ENCODE assay signal across 24 cellular contexts in genomic region chr18:75156831-75157230, GRCh38. TPM values are rescaled to one million over a fixed set of nuclear protein-coding genes. Genes with fewer than 3 reads are reported as not detected.
DNase-seq lines count a peak whose midpoint lies in the region; ATAC-seq and TF ChIP-seq lines count a peak whose summit lies in the region.
"Had no signal": no experiment of that assay in that cellular context is flagged by ENCODE, and none has a peak within 500 bp of the region (broad histone marks: within the 10 kb centered on the region; RNA-seq: fewer than 3 reads in every experiment).

No MANE protein-coding gene starts in this region.

- peak; percentile 51 for DNase-seq in right atrium auricular region (ENCODE audit: low spot score)
- DNase-seq in Right ventricle myocardium superior = no peak
- peak; percentile 15 for DNase-seq in D341Med (ENCODE audit: low spot score)
- DNase-seq in endodermal cell = peak; percentile 10
- no peak for DNase-seq in NCI-H345 treated with DMSO at 0.1 percent for 48 hours (lab: John Stamatoyannopoulos, UW; ENCODE audit: unreplicated experiment)
- DNase-seq in stimulated activated CD4-positive, alpha-beta T cell treated with anti-CD3 and anti-CD28 coated beads, Interleukin-4, amount 100 ng/mL, for 24 hours = no peak
- no peak for DNase-seq in transverse colon
- DNase-seq: 8988T; ACHN; Caco-2; Calu3; CD4-positive, alpha-beta T cell; CD8-positive, alpha-beta T cell; DMS 273 treated with DMSO at 0.1 percent for 48 hours; DMS153; DMS53; DMS79; DND-41; EL; GDM1 had no signal

- TF ChIP-seq CTCF in right atrium auricular region (IDR thresholded peaks at IDR 0.05) = no peak
- no peak for TF ChIP-seq CTCF in endodermal cell (conservative IDR thresholded peaks at IDR 0.05)
- no peak for TF ChIP-seq CTCF in transverse colon (IDR thresholded peaks at IDR 0.05)

- peaks cover 20% of the 10 kb centered on the region for H3K27me3 Mint-ChIP-seq in endodermal cell (ENCODE audit: insufficient read depth)
- H3K27me3 Mint-ChIP-seq: CD4-positive, alpha-beta T cell had no signal

- H3K4me3 ChIP-seq in right atrium auricular region = no peak overlapping the region
- H3K4me3 ChIP-seq in endodermal cell (ENCODE audit: low read length) = no peak overlapping the region
- H3K4me3 ChIP-seq in transverse colon = no peak overlapping the region
- H3K4me3 ChIP-seq: BLaER1 treated with 17β-estradiol and CSF1 and Interleukin-3, amounts not matched to agents 10 nM and 100 nM; GM12878 had no signal

- no peaks in the 10 kb centered on the region for H3K36me3 Mint-ChIP-seq in endodermal cell (ENCODE audit: low read depth)

- no peak overlapping the region for H3K4me3 Mint-ChIP-seq in endodermal cell
- H3K4me3 Mint-ChIP-seq: B cell; CD4-positive, alpha-beta T cell; CD8-positive, alpha-beta T cell had no signal

- no peak overlapping the region for H3K9ac ChIP-seq in endodermal cell (ENCODE audit: extremely low read depth, low read length, poor library complexity, severe bottlenecking)
- H3K9ac ChIP-seq: BLaER1 treated with 17β-estradiol and CSF1 and Interleukin-3, amounts not matched to agents 10 nM and 100 nM had no signal

- peaks cover 0 to 4% of the 10 kb centered on the region in 2 donors for H3K9me3 ChIP-seq in right atrium auricular region
- peaks cover 5% of the 10 kb centered on the region for H3K9me3 ChIP-seq in endodermal cell (ENCODE audit: control insufficient read depth, low read length)
- no peaks in the 10 kb centered on the region for H3K9me3 ChIP-seq in transverse colon
- H3K9me3 ChIP-seq: Caco-2 had no signal

- ATAC-seq in Right ventricle myocardium superior (ENCODE audit: poor library complexity) = no peak
- ATAC-seq: CD8-positive, alpha-beta T cell; GM12878 had no signal

- 95 to 100% methylated on average over 2 to 5 of the region's 5 CpGs for WGBS in endodermal cell (ENCODE audit: insufficient coverage in 1 of 2, insufficient read length in 1 of 2), 2 experiments
- 91 to 100% methylated on average over 1 to 5 of the region's 5 CpGs for WGBS in transverse colon (ENCODE audit: low coverage in 1 of 2), 2 donors

- no peak overlapping the region for H3K27ac Mint-ChIP-seq in endodermal cell
- H3K27ac Mint-ChIP-seq: B cell; CD4-positive, alpha-beta T cell; CD8-positive, alpha-beta T cell had no signal

- in situ Hi-C loops in transverse colon (cut with MboI; ENCODE audit: low pct_ligation_motif_present in 1 of 4, low pct_unique_long_range_greater_than_20kb in 1 of 4, low sequenced_read_pairs in 3 of 4) = no loop called here

- peaks cover 14% of the 10 kb centered on the region for H3K4me1 Mint-ChIP-seq in endodermal cell

- no peak overlapping the region for H3K27ac ChIP-seq in right atrium auricular region
- H3K27ac ChIP-seq in endodermal cell (ENCODE audit: low read depth, low read length) = no peak overlapping the region
- no peak overlapping the region for H3K27ac ChIP-seq in transverse colon
- H3K27ac ChIP-seq: BLaER1 treated with 17β-estradiol and CSF1 and Interleukin-3, amounts not matched to agents 10 nM and 100 nM; C4-2B had no signal

- intact Hi-C loops in Right ventricle myocardium superior (cut with DNase I) (no loop called here), transverse colon (cut with DNase I; ENCODE audit: low total_unique reads) (no loop called here)

- TF ChIP-seq POLR2A in transverse colon (IDR thresholded peaks at IDR 0.05) = no peak

- H3K4me1 ChIP-seq in right atrium auricular region = no peaks in the 10 kb centered on the region
- H3K4me1 ChIP-seq in endodermal cell (ENCODE audit: control insufficient read depth, insufficient read depth, low read length) = peaks cover 20% of the 10 kb centered on the region
- H3K4me1 ChIP-seq in transverse colon = peaks cover 0 to 7% (median 2%) of the 10 kb centered on the region in 4 donors
- H3K4me1 ChIP-seq: Caco-2 had no signal

- peaks cover 18% of the 10 kb centered on the region for H3K9me3 Mint-ChIP-seq in endodermal cell
- H3K9me3 Mint-ChIP-seq: CD4-positive, alpha-beta T cell had no signal

- H3K36me3 ChIP-seq in right atrium auricular region (no peaks in the 10 kb centered on the region), endodermal cell (ENCODE audit: control insufficient read depth, insufficient read depth, low read length) (no peaks in the 10 kb centered on the region), transverse colon (no peaks in the 10 kb centered on the region)
- H3K36me3 ChIP-seq: BLaER1 treated with 17β-estradiol and CSF1 and Interleukin-3, amounts not matched to agents 10 nM and 100 nM had no signal

- no peak for TF ChIP-seq EP300 in transverse colon (IDR thresholded peaks at IDR 0.05; ENCODE audit: low read depth)

- no peaks in the 10 kb centered on the region for H3K27me3 ChIP-seq in right atrium auricular region
- H3K27me3 ChIP-seq in endodermal cell (ENCODE audit: control insufficient read depth, insufficient read depth, low read length, poor library complexity, severe bottlenecking) = no peaks in the 10 kb centered on the region
- no peaks in the 10 kb centered on the region for H3K27me3 ChIP-seq in transverse colon
- H3K27me3 ChIP-seq: BLaER1 treated with 17β-estradiol and CSF1 and Interleukin-3, amounts not matched to agents 10 nM and 100 nM had no signal

RNA-seq across cellular contexts. Expression of gene PTGR3, which starts 52.1 kb away (rescaled TPM):
- total RNA-seq in right atrium auricular region (10 to 100 TPM; 16.7 to 33.9 TPM), Right ventricle myocardium superior (81.5 TPM), endodermal cell (10 to 100 TPM; 12.2 to 13.3 TPM), transverse colon (10 to 100 TPM; 10.1 to 45.9 (median 23.4) TPM)
- polyA plus RNA-seq in endodermal cell (2013, experiment 1 of 2) = 18.3 TPM
- polyA plus RNA-seq in endodermal cell (2013, experiment 2 of 2) = 14.7 TPM

RNA-seq across cellular contexts. Expression of gene TSHZ1, which starts 53.8 kb away (rescaled TPM):
- total RNA-seq in right atrium auricular region = 10 to 100 TPM; 14.5 to 19.4 TPM
- total RNA-seq in Right ventricle myocardium superior = 24.0 TPM
- 1 to 10 TPM; 1.1 to 1.7 TPM for total RNA-seq in endodermal cell
- polyA plus RNA-seq in endodermal cell (2013, experiment 1 of 2) = 15.0 TPM
- 14.4 TPM for polyA plus RNA-seq in endodermal cell (2013, experiment 2 of 2)
- 10 to 100 TPM; 16.3 to 34.8 (median 29.8) TPM for total RNA-seq in transverse colon

Comparison
In these comparisons a context has a peak if more than half of its experiments do, and no peak if none do; other contexts are left out.
1. DNase-seq: peak in right atrium auricular region (single experiment), D341Med (single experiment) and endodermal cell (single experiment); none in Right ventricle myocardium superior (single experiment), NCI-H345 treated with DMSO at 0.1 percent for 48 hours (single experiment), stimulated activated CD4-positive, alpha-beta T cell treated with anti-CD3 and anti-CD28 coated beads, Interleukin-4, amount 100 ng/mL, for 24 hours (single experiment) and transverse colon (single experiment).